ENCODE assay signal across 8 cellular contexts in the genomic region with DNA sequence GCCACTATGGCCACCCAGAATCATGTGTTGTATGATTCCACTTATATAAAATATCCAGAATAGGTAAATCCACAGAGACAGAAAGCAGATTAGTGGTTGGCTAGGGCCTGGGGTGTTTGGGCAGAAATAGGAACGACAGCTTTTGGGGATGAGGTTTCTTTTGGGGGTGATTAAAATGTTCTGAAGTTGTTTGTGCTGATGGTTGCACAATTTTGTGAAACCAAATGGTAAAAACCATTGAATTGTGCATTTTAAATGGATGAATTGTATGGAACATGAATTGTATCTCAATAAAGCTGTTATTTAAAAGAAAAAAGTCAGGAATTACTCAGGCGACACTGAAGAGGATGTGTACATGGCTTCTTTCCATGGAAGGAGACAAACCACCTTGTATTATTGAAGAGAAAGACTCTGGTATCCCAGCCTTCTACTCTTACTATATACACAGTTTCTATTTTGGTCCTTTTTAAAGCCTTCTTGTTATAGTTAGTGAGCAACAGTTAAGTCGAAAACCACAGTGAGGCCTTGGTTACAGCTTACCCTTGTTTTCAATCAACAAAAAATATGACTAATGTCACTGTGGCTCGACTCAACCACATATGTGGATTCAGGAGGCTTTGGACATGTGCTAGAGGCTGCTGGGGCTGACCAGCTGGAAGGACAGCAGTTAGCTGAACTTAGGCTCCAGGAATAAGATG. TPM values are rescaled to one million over a fixed set of nuclear protein-coding genes. Genes with fewer than 3 reads are reported as not detected.
A peak's percentile ranks its signal among the peaks of the same experiment; 100 is the strongest.
DNase-seq lines count a peak whose midpoint lies in the region; ATAC-seq, FAIRE-seq and TF ChIP-seq lines count a peak whose summit lies in the region.

No MANE protein-coding gene starts in this region.

- H3K36me3 ChIP-seq in hepatocyte (replicated peaks; ENCODE audit: insufficient read depth, low read depth): no peaks in the 10 kb centered on the region

- H3K79me2 ChIP-seq in hepatocyte: no peaks in the 10 kb centered on the region

- DNase-seq in AG08396 (ENCODE audit: low spot score): peak; percentile 71
- peak; percentile 31 for DNase-seq in SKM-1 treated with dmso at 0.1 percent for 144 hours (lab: John Stamatoyannopoulos, UW; ENCODE audit: unreplicated experiment)
- DNase-seq in hepatocyte (ENCODE audit: low spot score): no peak
- DNase-seq in NCI-H1436 (lab: John Stamatoyannopoulos, UW): no peak
- no peak for DNase-seq in D341Med (ENCODE audit: low spot score)
- DNase-seq in GM19239 (ENCODE audit: insufficient read length, low spot score): no peak

- 73% methylated on average over 4 of the region's 4 CpGs for WGBS in hepatocyte (ENCODE audit: low lambda C conversion rate, missing lambda C conversion rate)

- H3K9me3 ChIP-seq in hepatocyte (ENCODE audit: low read depth): no peaks in the 10 kb centered on the region

- no peak for TF ChIP-seq CTCF in hepatocyte (IDR thresholded peaks at IDR 0.05; ENCODE audit: poor library complexity)

- no peak overlapping the region for H2AFZ ChIP-seq in hepatocyte

- FAIRE-seq in GM19239 (lab: Jason Lieb, UNC): no peak

- H3K9me2 ChIP-seq in hepatocyte (replicated peaks; ENCODE audit: insufficient read depth): no peaks in the 10 kb centered on the region

- H3K27me3 ChIP-seq in hepatocyte: no peaks in the 10 kb centered on the region

- H3K4me2 ChIP-seq in hepatocyte: no peak overlapping the region

- H3K4me3 ChIP-seq in hepatocyte: no peak overlapping the region

- H3K4me1 ChIP-seq in hepatocyte (ENCODE audit: insufficient read depth): peaks cover 5% of the 10 kb centered on the region

- no peaks in the 10 kb centered on the region for H4K20me1 ChIP-seq in hepatocyte (ENCODE audit: insufficient read depth, poor library complexity, severe bottlenecking)

- peak overlapping the region; percentile 60 for H3K27ac ChIP-seq in hepatocyte

- peak; percentile 88 for ATAC-seq in GM18868 (IDR thresholded peaks at IDR 0.05; ENCODE audit: unreplicated experiment)
- peak; percentile 96 for ATAC-seq in HG03066 (IDR thresholded peaks at IDR 0.05; ENCODE audit: low read depth, unreplicated experiment)

RNA-seq across cellular contexts. Expression of a gene that starts 57.1 kb away (rescaled TPM):
- 65.8 and 69.7 TPM in 2 replicates for total RNA-seq in hepatocyte
- polyA plus RNA-seq in hepatocyte: 70.8 and 80.7 TPM in 2 replicates

Comparison
In these comparisons a context has a peak if more than half of its experiments do, and no peak if none do; other contexts are left out.
1. DNase-seq: peak in AG08396 (single experiment) and SKM-1 treated with dmso at 0.1 percent for 144 hours (single experiment); none in hepatocyte (single experiment), NCI-H1436 (single experiment), D341Med (single experiment) and GM19239 (single experiment).